ENCODE assay signal across 1 cellular context in genomic region chr3:193744822-193745684, GRCh38.
TF ChIP-seq lines count a peak whose summit lies in the region.

No MANE protein-coding gene starts in this region.

TF ChIP-seq in HepG2, 621 proteins besides CTCF, POLR2A, EP300 and RAD21 (continued from another document and continues in another):
- TF ChIP-seq ZNF276 (CRISPR knock-in tag; IDR thresholded peaks at IDR 0.05; ENCODE audit: low read depth) (no peak), IRX3 (CRISPR knock-in tag; IDR thresholded peaks at IDR 0.05; ENCODE audit: borderline replicate concordance, low read depth) (peak; percentile 48; the same call in 1 of the 2 replicates), ZNF17 (CRISPR knock-in tag; IDR thresholded peaks at IDR 0.05) (0 out of 2 replicates have a peak, but pooled peaks have one; percentile 0), FOXP4 (CRISPR knock-in tag; IDR thresholded peaks at IDR 0.05) (0 out of 2 replicates have a peak, but pooled peaks have one; percentile 10), GATA4 (IDR thresholded peaks at IDR 0.05; ENCODE audit: borderline replicate concordance, low read depth) (no peak), ZNF572 (CRISPR knock-in tag; IDR thresholded peaks at IDR 0.05) (0 out of 2 replicates have a peak, but pooled peaks have one; percentile 84), ESRRA (CRISPR knock-in tag; IDR thresholded peaks at IDR 0.05; ENCODE audit: low read depth) (no peak), NFE2L2 (IDR thresholded peaks at IDR 0.05; ENCODE audit: low read length) (no peak), ZNF782 (CRISPR knock-in tag; IDR thresholded peaks at IDR 0.05; ENCODE audit: borderline replicate concordance) (no peak), ZMYM4 (CRISPR knock-in tag; IDR thresholded peaks at IDR 0.05) (no peak), DRAP1 (CRISPR knock-in tag; IDR thresholded peaks at IDR 0.05) (peak; percentile 16; the same call in 1 of the 2 replicates), NCOA1 (CRISPR knock-in tag; IDR thresholded peaks at IDR 0.05) (no peak), STAG1 (CRISPR knock-in tag; IDR thresholded peaks at IDR 0.05) (peak; percentile 41), RFXAP (CRISPR knock-in tag; IDR thresholded peaks at IDR 0.05; ENCODE audit: borderline replicate concordance) (0 out of 2 replicates have a peak, but pooled peaks have one; percentile 21), ZNF672 (CRISPR knock-in tag; IDR thresholded peaks at IDR 0.05) (no peak), DMTF1 (CRISPR knock-in tag; IDR thresholded peaks at IDR 0.05) (0 out of 2 replicates have a peak, but pooled peaks have one; percentile 45), CEBPG (CRISPR knock-in tag; IDR thresholded peaks at IDR 0.05) (peak; percentile 84), FOSL2 (CRISPR knock-in tag; IDR thresholded peaks at IDR 0.05) (peak; percentile 16; the same call in 1 of the 2 replicates), ATF3 (CRISPR knock-in tag; IDR thresholded peaks at IDR 0.05) (0 out of 2 replicates have a peak, but pooled peaks have one; percentile 42), KMT2A (CRISPR knock-in tag; IDR thresholded peaks at IDR 0.05) (no peak), ZNF205 (CRISPR knock-in tag; IDR thresholded peaks at IDR 0.05) (no peak), ZNF496 (CRISPR knock-in tag; IDR thresholded peaks at IDR 0.05; ENCODE audit: insufficient replicate concordance) (no peak), CBX5 (CRISPR knock-in tag; IDR thresholded peaks at IDR 0.05; ENCODE audit: borderline replicate concordance) (no peak; the same call in 1 of the 2 replicates), ZNF350 (CRISPR knock-in tag; IDR thresholded peaks at IDR 0.05; ENCODE audit: borderline replicate concordance, low read depth) (no peak), RBAK (CRISPR knock-in tag; IDR thresholded peaks at IDR 0.05) (no peak), SP5 (CRISPR knock-in tag; IDR thresholded peaks at IDR 0.05; ENCODE audit: borderline replicate concordance, low read depth) (no peak), NAIF1 (CRISPR knock-in tag; IDR thresholded peaks at IDR 0.05; ENCODE audit: borderline replicate concordance) (no peak), NCOA5 (CRISPR knock-in tag; IDR thresholded peaks at IDR 0.05) (no peak), PBX2 (CRISPR knock-in tag; IDR thresholded peaks at IDR 0.05) (no peak), KDM1A (CRISPR knock-in tag; IDR thresholded peaks at IDR 0.05) (no peak), ZFX (CRISPR knock-in tag; IDR thresholded peaks at IDR 0.05; ENCODE audit: low read depth) (peak; percentile 7; the same call in 1 of the 2 replicates), SMC3 (IDR thresholded peaks at IDR 0.05; ENCODE audit: low read length) (peak; percentile 22; the same call in 1 of the 2 replicates), ELF3 (CRISPR knock-in tag; IDR thresholded peaks at IDR 0.05) (peak; percentile 38), ZNF777 (CRISPR knock-in tag; IDR thresholded peaks at IDR 0.05) (no peak), TSC22D2 (CRISPR knock-in tag; IDR thresholded peaks at IDR 0.05; ENCODE audit: borderline replicate concordance) (peak; percentile 21; the same call in 1 of the 2 replicates), ZKSCAN1 (IDR thresholded peaks at IDR 0.05; ENCODE audit: low read length) (no peak)
- TF ChIP-seq, protein P1, sequence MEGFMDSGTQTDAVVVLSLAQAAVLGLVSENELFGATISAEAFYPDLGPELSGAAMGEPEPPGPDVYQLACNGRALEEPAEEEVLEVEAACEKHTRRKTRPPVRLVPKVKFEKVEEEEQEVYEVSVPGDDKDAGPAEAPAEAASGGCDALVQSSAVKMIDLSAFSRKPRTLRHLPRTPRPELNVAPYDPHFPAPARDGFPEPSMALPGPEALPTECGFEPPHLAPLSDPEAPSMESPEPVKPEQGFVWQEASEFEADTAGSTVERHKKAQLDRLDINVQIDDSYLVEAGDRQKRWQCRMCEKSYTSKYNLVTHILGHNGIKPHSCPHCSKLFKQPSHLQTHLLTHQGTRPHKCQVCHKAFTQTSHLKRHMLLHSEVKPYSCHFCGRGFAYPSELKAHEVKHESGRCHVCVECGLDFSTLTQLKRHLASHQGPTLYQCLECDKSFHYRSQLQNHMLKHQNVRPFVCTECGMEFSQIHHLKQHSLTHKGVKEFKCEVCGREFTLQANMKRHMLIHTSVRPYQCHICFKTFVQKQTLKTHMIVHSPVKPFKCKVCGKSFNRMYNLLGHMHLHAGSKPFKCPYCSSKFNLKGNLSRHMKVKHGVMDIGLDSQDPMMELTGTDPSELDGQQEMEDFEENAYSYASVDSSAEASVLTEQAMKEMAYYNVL (CRISPR knock-in tag; IDR thresholded peaks at IDR 0.05; ENCODE audit: borderline replicate concordance), result no peak
- TF ChIP-seq, protein P2, sequence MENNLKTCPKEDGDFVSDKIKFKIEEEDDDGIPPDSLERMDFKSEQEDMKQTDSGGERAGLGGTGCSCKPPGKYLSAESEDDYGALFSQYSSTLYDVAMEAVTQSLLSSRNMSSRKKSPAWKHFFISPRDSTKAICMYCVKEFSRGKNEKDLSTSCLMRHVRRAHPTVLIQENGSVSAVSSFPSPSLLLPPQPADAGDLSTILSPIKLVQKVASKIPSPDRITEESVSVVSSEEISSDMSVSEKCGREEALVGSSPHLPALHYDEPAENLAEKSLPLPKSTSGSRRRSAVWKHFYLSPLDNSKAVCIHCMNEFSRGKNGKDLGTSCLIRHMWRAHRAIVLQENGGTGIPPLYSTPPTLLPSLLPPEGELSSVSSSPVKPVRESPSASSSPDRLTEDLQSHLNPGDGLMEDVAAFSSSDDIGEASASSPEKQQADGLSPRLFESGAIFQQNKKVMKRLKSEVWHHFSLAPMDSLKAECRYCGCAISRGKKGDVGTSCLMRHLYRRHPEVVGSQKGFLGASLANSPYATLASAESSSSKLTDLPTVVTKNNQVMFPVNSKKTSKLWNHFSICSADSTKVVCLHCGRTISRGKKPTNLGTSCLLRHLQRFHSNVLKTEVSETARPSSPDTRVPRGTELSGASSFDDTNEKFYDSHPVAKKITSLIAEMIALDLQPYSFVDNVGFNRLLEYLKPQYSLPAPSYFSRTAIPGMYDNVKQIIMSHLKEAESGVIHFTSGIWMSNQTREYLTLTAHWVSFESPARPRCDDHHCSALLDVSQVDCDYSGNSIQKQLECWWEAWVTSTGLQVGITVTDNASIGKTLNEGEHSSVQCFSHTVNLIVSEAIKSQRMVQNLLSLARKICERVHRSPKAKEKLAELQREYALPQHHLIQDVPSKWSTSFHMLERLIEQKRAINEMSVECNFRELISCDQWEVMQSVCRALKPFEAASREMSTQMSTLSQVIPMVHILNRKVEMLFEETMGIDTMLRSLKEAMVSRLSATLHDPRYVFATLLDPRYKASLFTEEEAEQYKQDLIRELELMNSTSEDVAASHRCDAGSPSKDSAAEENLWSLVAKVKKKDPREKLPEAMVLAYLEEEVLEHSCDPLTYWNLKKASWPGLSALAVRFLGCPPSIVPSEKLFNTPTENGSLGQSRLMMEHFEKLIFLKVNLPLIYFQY (CRISPR knock-in tag; IDR thresholded peaks at IDR 0.05; ENCODE audit: borderline replicate concordance), result 0 out of 2 replicates have a peak, but pooled peaks have one; percentile 10
- TF ChIP-seq, protein P3, sequence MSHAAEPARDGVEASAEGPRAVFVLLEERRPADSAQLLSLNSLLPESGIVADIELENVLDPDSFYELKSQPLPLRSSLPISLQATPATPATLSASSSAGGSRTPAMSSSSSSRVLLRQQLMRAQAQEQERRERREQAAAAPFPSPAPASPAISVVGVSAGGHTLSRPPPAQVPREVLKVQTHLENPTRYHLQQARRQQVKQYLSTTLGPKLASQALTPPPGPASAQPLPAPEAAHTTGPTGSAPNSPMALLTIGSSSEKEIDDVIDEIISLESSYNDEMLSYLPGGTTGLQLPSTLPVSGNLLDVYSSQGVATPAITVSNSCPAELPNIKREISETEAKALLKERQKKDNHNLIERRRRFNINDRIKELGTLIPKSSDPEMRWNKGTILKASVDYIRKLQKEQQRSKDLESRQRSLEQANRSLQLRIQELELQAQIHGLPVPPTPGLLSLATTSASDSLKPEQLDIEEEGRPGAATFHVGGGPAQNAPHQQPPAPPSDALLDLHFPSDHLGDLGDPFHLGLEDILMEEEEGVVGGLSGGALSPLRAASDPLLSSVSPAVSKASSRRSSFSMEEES (CRISPR knock-in tag; IDR thresholded peaks at IDR 0.05), result no peak
- TF ChIP-seq, protein P4, sequence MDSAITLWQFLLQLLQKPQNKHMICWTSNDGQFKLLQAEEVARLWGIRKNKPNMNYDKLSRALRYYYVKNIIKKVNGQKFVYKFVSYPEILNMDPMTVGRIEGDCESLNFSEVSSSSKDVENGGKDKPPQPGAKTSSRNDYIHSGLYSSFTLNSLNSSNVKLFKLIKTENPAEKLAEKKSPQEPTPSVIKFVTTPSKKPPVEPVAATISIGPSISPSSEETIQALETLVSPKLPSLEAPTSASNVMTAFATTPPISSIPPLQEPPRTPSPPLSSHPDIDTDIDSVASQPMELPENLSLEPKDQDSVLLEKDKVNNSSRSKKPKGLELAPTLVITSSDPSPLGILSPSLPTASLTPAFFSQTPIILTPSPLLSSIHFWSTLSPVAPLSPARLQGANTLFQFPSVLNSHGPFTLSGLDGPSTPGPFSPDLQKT (CRISPR knock-in tag; IDR thresholded peaks at IDR 0.05; ENCODE audit: borderline replicate concordance), result no peak
- TF ChIP-seq, protein P5, sequence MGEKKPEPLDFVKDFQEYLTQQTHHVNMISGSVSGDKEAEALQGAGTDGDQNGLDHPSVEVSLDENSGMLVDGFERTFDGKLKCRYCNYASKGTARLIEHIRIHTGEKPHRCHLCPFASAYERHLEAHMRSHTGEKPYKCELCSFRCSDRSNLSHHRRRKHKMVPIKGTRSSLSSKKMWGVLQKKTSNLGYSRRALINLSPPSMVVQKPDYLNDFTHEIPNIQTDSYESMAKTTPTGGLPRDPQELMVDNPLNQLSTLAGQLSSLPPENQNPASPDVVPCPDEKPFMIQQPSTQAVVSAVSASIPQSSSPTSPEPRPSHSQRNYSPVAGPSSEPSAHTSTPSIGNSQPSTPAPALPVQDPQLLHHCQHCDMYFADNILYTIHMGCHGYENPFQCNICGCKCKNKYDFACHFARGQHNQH (CRISPR knock-in tag; IDR thresholded peaks at IDR 0.05), result no peak; the same call in 1 of the 2 replicates
